In genomic region chr3:138646008-138646407, GRCh38 we compare ENCODE assay signal across 27 cellular contexts.
"Had no signal": no experiment of that assay in that cellular context is flagged by ENCODE, and none has a peak within 500 bp of the region (broad histone marks: within the 10 kb centered on the region; RNA-seq: fewer than 3 reads in every experiment).

No MANE protein-coding gene starts in this region.

- DNase-seq: naive thymus-derived CD8-positive, alpha-beta T cell; nephron progenitor cell; nucleus accumbens; pancreas; psoas muscle; right cardiac atrium; right lobe of liver; sigmoid colon; small intestine; stimulated activated CD4-positive, alpha-beta T cell treated with anti-CD3 and anti-CD28 coated beads, Interleukin-15, amount 100 ng/mL, for 24 hours; stimulated activated CD4-positive, alpha-beta T cell treated with anti-CD3 and anti-CD28 coated beads, Interleukin-2, amount 100 ng/mL, for 24 hours; stimulated activated CD4-positive, alpha-beta T cell treated with anti-CD3 and anti-CD28 coated beads, Interleukin-2, amount 100 ng/mL, for 48 hours; stimulated activated CD4-positive, alpha-beta T cell treated with anti-CD3 and anti-CD28 coated beads, Interleukin-4, amount 100 ng/mL, for 4 hours; stimulated activated CD8-positive, alpha-beta memory T cell treated with anti-CD3 and anti-CD28 coated beads, Interleukin-4, amount 100 ng/mL, for 48 hours; stimulated activated naive CD4-positive, alpha-beta T cell; stimulated activated naive CD8-positive, alpha-beta T cell treated with anti-CD3 and anti-CD28 coated beads, Interleukin-15, amount 100 ng/mL, for 72 hours; stimulated activated naive CD8-positive, alpha-beta T cell treated with anti-CD3 and anti-CD28 coated beads, Interleukin-15, Interleukin-2, amounts not matched to agents 100 U/mL and 50 U/mL, for 24 hours; substantia nigra; testis; tibial artery; transverse colon; upper lobe of right lung; uterus had no signal

- H3K27me3 Mint-ChIP-seq: naive thymus-derived CD8-positive, alpha-beta T cell; natural killer cell treated with Interleukin-12 subunit alpha and Interleukin-12 subunit beta and Interleukin-15 and Interleukin-18, amount 100 ng/mL, for 72 hours; stimulated activated memory B cell treated with anti-CD40 and anti-IgM and Interleukin-4, amounts not matched to agents 10 μg/mL and 1 μg/mL and 100 μg/mL, for 72 hours; stimulated activated naive CD8-positive, alpha-beta T cell treated with anti-CD3 and anti-CD28 coated beads, Interleukin-15, amount 100 ng/mL, for 72 hours; type B pancreatic cell had no signal

- H3K27ac Mint-ChIP-seq: natural killer cell treated with Interleukin-12 subunit alpha and Interleukin-12 subunit beta and Interleukin-15 and Interleukin-18, amount 100 ng/mL, for 72 hours; nephron progenitor cell; stimulated activated memory B cell treated with anti-CD40 and anti-IgM and Interleukin-4, amounts not matched to agents 10 μg/mL and 1 μg/mL and 100 μg/mL, for 72 hours; type B pancreatic cell had no signal

- H3K4me1 Mint-ChIP-seq: naive thymus-derived CD8-positive, alpha-beta T cell; nephron progenitor cell; neural crest cell; stimulated activated memory B cell treated with anti-CD40 and anti-IgM and Interleukin-4, amounts not matched to agents 10 μg/mL and 1 μg/mL and 100 μg/mL, for 72 hours; stimulated activated naive CD8-positive, alpha-beta T cell treated with anti-CD3 and anti-CD28 coated beads, Interleukin-15, amount 100 ng/mL, for 72 hours had no signal

- H3K4me3 Mint-ChIP-seq: naive thymus-derived CD8-positive, alpha-beta T cell; natural killer cell treated with Interleukin-12 subunit alpha and Interleukin-12 subunit beta and Interleukin-15 and Interleukin-18, amount 100 ng/mL, for 72 hours; nephron progenitor cell; neural crest cell; stimulated activated memory B cell treated with anti-CD40 and anti-IgM and Interleukin-4, amounts not matched to agents 10 μg/mL and 1 μg/mL and 100 μg/mL, for 72 hours; stimulated activated naive CD8-positive, alpha-beta T cell treated with anti-CD3 and anti-CD28 coated beads, Interleukin-15, amount 100 ng/mL, for 72 hours; type B pancreatic cell had no signal
